Comparison of ENCODE assay signal across 8 cellular contexts in the genomic region with DNA sequence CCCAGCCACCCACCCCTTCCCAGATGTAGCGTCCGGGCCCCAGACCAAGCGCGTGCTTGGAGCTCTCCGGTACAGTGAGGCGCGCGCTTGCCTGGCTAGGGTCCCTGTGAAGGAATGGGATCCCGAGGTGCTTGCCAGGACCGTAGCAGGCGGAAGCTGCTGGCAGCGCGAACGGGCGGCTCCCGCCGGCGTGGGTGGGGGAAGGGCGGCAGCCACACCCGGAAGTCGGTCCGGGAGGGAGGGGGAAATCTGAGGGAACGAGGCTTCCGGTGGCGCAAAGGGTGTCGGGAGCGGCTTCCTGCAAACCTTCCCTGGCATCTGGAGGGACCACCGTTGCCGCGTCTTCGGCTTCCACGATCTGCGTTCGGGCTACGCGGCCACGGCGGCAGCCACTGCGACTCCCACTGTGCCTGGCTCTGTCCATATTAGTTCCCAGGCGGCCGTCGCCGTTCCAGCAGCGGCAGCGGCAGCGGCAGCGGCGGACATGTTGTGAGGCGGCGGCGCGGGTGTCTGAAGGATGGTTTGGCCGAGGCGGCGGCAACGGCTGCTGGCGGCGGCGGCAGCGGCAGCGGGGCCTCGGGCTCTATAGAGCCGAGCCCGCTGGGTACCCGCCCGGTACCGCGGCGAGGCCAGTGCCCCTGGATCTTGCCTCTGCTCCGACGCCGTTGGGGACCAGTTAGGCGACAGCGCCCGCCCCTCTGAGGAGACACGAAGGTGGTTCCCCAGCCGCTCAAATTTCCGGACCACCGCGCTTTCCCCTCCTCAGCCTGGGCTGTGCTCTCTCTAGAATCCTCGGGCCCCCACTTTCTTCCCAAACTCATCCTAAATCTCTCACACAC. TPM values are rescaled to one million over a fixed set of nuclear protein-coding genes. Genes with fewer than 3 reads are reported as not detected.
DNase-seq lines count a peak whose midpoint lies in the region; ATAC-seq and TF ChIP-seq lines count a peak whose summit lies in the region.

A gene (plus strand): TSS at position 275 of the 839 bp plus-strand sequence. CDS start 739 bp downstream, outside the sequence.

- no peaks in the 10 kb centered on the region for H3K9me3 Mint-ChIP-seq in activated naive CD4-positive, alpha-beta T cell treated with anti-CD3 and anti-CD28 coated beads, Interleukin-2, amount 10 ng/mL, durations not matched to agents 7 days and 5 days

- CTCF ChIA-PET in activated naive CD4-positive, alpha-beta T cell treated with anti-CD3 and anti-CD28 coated beads, Interleukin-2, amount 10 ng/mL, durations not matched to agents 7 days and 5 days (lab: Charles Lee): interaction anchor here (0.6 to 2.2 kb wide), 5 partner anchors 9 to 334 kb away, joined by 3 to 16 read pairs (median 4); no protein-coding TSS in a partner anchor

- DNase-seq in GM04504 (ENCODE audit: low read depth) (peak; percentile 87), HFF-Myc (ENCODE audit: extremely low read depth, low read depth) (peak; percentile 84), NAMALWA (ENCODE audit: low spot score) (peak; percentile 89), SK-N-MC (ENCODE audit: low read depth, low spot score) (no peak)
- peak; percentile 94 for DNase-seq in activated naive CD4-positive, alpha-beta T cell treated with anti-CD3 and anti-CD28 coated beads, Interleukin-2, amount 10 ng/mL, durations not matched to agents 7 days and 5 days

- TF ChIP-seq EP300 in gastroesophageal sphincter (IDR thresholded peaks at IDR 0.05): no peak

- peak within 1 kb of the TSS; percentile 94 for H3K4me3 Mint-ChIP-seq in activated naive CD4-positive, alpha-beta T cell treated with anti-CD3 and anti-CD28 coated beads, Interleukin-2, amount 10 ng/mL, durations not matched to agents 7 days and 5 days

- peaks cover 22% of the 10 kb centered on the region for H3K4me1 Mint-ChIP-seq in activated naive CD4-positive, alpha-beta T cell treated with anti-CD3 and anti-CD28 coated beads, Interleukin-2, amount 10 ng/mL, durations not matched to agents 7 days and 5 days

- H3K4me1 ChIP-seq in gastroesophageal sphincter: peaks cover 0 to 59% (median 4%) of the 10 kb centered on the region in 3 donors
- H3K4me1 ChIP-seq in neutrophil (ENCODE audit: control insufficient read depth in 1 of 2, insufficient read depth in 1 of 2, low read depth in 1 of 2, low read length in 1 of 2): peaks cover 36 to 54% of the 10 kb centered on the region in 2 experiments

- peak; percentile 97 for ATAC-seq in gastroesophageal sphincter

- H3K27me3 ChIP-seq in gastroesophageal sphincter: no peaks in the 10 kb centered on the region
- no peaks in the 10 kb centered on the region for H3K27me3 ChIP-seq in neutrophil

- H3K4me3 ChIP-seq in HFF-Myc (replicated peaks; ENCODE audit: low read depth, low read length) (peak within 1 kb of the TSS; percentile 82), SK-N-MC (peak within 1 kb of the TSS; percentile 97), gastroesophageal sphincter (peak within 1 kb of the TSS; percentile 77 to 84), neutrophil (ENCODE audit: low read depth in 1 of 2, low read length in 1 of 2) (peak within 1 kb of the TSS; percentile 90 to 97)

- H3K9me3 ChIP-seq in SK-N-MC (ENCODE audit: low read depth, low read length): no peaks in the 10 kb centered on the region
- H3K9me3 ChIP-seq in gastroesophageal sphincter: no peaks in the 10 kb centered on the region
- no peaks in the 10 kb centered on the region for H3K9me3 ChIP-seq in neutrophil

- H3K27me3 Mint-ChIP-seq in activated naive CD4-positive, alpha-beta T cell treated with anti-CD3 and anti-CD28 coated beads, Interleukin-2, amount 10 ng/mL, durations not matched to agents 7 days and 5 days: no peaks in the 10 kb centered on the region

- H3K27ac ChIP-seq in SK-N-MC (peak within 1 kb of the TSS; percentile 99), gastroesophageal sphincter (peak within 1 kb of the TSS; percentile 89 to 98 (median 91)), neutrophil (peak within 1 kb of the TSS; percentile 91)

- 0% methylated on average over 10 of the region's 81 CpGs; no CpG with 5 or more reads in 1 of the 2 donors for WGBS in gastroesophageal sphincter (ENCODE audit: low coverage in 1 of 2), 2 donors

- peak within 1 kb of the TSS; percentile 99 for H3K27ac Mint-ChIP-seq in activated naive CD4-positive, alpha-beta T cell treated with anti-CD3 and anti-CD28 coated beads, Interleukin-2, amount 10 ng/mL, durations not matched to agents 7 days and 5 days

- TF ChIP-seq POLR2A in gastroesophageal sphincter (IDR thresholded peaks at IDR 0.05): peak; percentile 74 to 85

- H3K36me3 ChIP-seq in SK-N-MC (ENCODE audit: insufficient read depth, low read length): peaks cover 10% of the 10 kb centered on the region; the same call in 1 of the 2 replicates
- no peaks in the 10 kb centered on the region for H3K36me3 ChIP-seq in gastroesophageal sphincter
- H3K36me3 ChIP-seq in neutrophil: no peaks in the 10 kb centered on the region

- TF ChIP-seq CTCF in HFF-Myc (IDR thresholded peaks at IDR 0.05; ENCODE audit: low read depth, low read length, missing control alignments) (no peak), gastroesophageal sphincter (IDR thresholded peaks at IDR 0.05) (peak in 1 of 4 experiments; percentile 17), neutrophil (IDR thresholded peaks at IDR 0.05) (no peak), subcutaneous adipose tissue (IDR thresholded peaks at IDR 0.05; ENCODE audit: low read depth) (no peak)

- H3K9ac ChIP-seq in SK-N-MC (ENCODE audit: insufficient read length): peak within 1 kb of the TSS; percentile 99

- peaks cover 35% of the 10 kb centered on the region for H3K36me3 Mint-ChIP-seq in activated naive CD4-positive, alpha-beta T cell treated with anti-CD3 and anti-CD28 coated beads, Interleukin-2, amount 10 ng/mL, durations not matched to agents 7 days and 5 days

RNA-seq across cellular contexts. Expression of the gene that starts here (rescaled TPM):
- total RNA-seq in gastroesophageal sphincter: 10 to 100 TPM; 35.0 to 38.6 (median 35.3) TPM
- 10 to 100 TPM; 28.3 to 34.2 (median 31.1) TPM for total RNA-seq in subcutaneous adipose tissue
